1 cellular context compared by ENCODE assay signal in the genomic region with DNA sequence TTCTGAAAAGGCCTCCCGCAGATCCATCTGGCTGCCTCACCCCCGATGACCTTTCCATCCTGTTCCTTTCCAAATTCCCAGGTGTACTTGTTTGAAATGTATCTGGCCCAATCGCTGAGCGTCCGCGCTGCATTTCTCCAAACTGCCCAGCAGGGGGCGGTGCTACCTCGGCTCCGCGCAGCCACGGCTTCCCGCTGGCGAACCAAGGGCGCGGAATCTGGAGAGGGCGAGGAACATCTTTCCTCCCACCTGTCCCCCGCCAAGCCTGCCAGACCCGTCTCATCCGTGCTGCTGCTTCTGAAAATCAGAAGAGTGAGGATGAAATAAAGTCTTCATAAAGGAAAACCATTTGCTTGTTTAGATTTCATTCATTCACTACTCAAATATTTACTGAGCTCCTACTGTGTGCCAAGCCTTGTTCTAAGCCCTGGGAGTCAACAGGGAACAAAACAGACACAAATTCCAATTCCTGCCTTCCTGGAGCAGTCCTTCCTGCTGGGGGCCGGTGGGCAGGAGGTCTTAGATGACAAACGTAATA.
TF ChIP-seq lines count a peak whose summit lies in the region.

No MANE protein-coding gene starts in this region.

TF ChIP-seq in H1, 55 proteins besides CTCF, POLR2A, EP300 and RAD21:
- TF ChIP-seq KDM4A (IDR thresholded peaks at IDR 0.05; ENCODE audit: low read depth, low read length, severe bottlenecking) (peak; percentile 5), BACH1 (IDR thresholded peaks at IDR 0.05; ENCODE audit: low read length) (no peak), CBX5 (IDR thresholded peaks at IDR 0.05; ENCODE audit: low read depth, low read length) (no peak), TAF1 (IDR thresholded peaks at IDR 0.05; ENCODE audit: low read depth, low read length) (no peak; the same call in 1 of the 2 replicates), CTBP2 (IDR thresholded peaks at IDR 0.05; ENCODE audit: borderline replicate concordance, insufficient read depth, insufficient read length, low read length) (peak; percentile 68), ASH2L (IDR thresholded peaks at IDR 0.05; ENCODE audit: low read length) (peak; percentile 63), CREB1 (IDR thresholded peaks at IDR 0.05) (peak; percentile 57; the same call in 1 of the 2 replicates), ATF2 (IDR thresholded peaks at IDR 0.05; ENCODE audit: low read length) (0 out of 2 replicates have a peak, but pooled peaks have one; percentile 27), NRF1 (IDR thresholded peaks at IDR 0.05; ENCODE audit: low read depth, low read length) (no peak), TEAD4 (IDR thresholded peaks at IDR 0.05; ENCODE audit: low read depth, low read length) (peak; percentile 75), BRCA1 (IDR thresholded peaks at IDR 0.05; ENCODE audit: low read depth, low read length) (no peak; the same call in 1 of the 2 replicates), KDM5A (IDR thresholded peaks at IDR 0.05; ENCODE audit: low read length) (no peak), NANOG (IDR thresholded peaks at IDR 0.05; ENCODE audit: insufficient read depth, low read depth, low read length, poor library complexity, severe bottlenecking) (peak; percentile 22), POLR2AphosphoS5 (IDR thresholded peaks at IDR 0.05; ENCODE audit: low read depth, low read length) (no peak), HDAC6 (IDR thresholded peaks at IDR 0.05; ENCODE audit: low read depth, low read length) (no peak), SP2 (IDR thresholded peaks at IDR 0.05; ENCODE audit: low read length) (no peak), SIN3A (conservative IDR thresholded peaks at IDR 0.05 in 1 of 2, IDR thresholded peaks at IDR 0.05 in 1 of 2; ENCODE audit: low read depth in 1 of 2, low read length in 2 of 2) (no peak), TBP (IDR thresholded peaks at IDR 0.05; ENCODE audit: low read depth, low read length) (no peak), TCF12 (IDR thresholded peaks at IDR 0.05; ENCODE audit: low read depth, low read length) (peak; percentile 74; the same call in 1 of the 2 replicates), RXRA (IDR thresholded peaks at IDR 0.05; ENCODE audit: insufficient read depth, low read depth, low read length) (peak; percentile 86; the same call in 1 of the 2 replicates), FOSL1 (IDR thresholded peaks at IDR 0.05; ENCODE audit: insufficient read depth, low read depth, low read length) (no peak), GTF2F1 (IDR thresholded peaks at IDR 0.05; ENCODE audit: borderline replicate concordance, low read depth, low read length) (no peak), RNF2 (IDR thresholded peaks at IDR 0.05; ENCODE audit: borderline replicate concordance, low read depth, low read length, missing control alignments, poor library complexity, severe bottlenecking) (no peak), KDM1A (IDR thresholded peaks at IDR 0.05; ENCODE audit: borderline replicate concordance, low read length) (peak; percentile 58; the same call in 1 of the 2 replicates), GABPA (IDR thresholded peaks at IDR 0.05; ENCODE audit: borderline replicate concordance, insufficient read depth, low read length) (no peak), JUND (IDR thresholded peaks at IDR 0.05; ENCODE audit: low read length) (peak; percentile 60), CHD2 (IDR thresholded peaks at IDR 0.05; ENCODE audit: low read length) (no peak), SP4 (IDR thresholded peaks at IDR 0.05; ENCODE audit: low read length) (no peak; the same call in 1 of the 2 replicates), SRF (IDR thresholded peaks at IDR 0.05; ENCODE audit: low read depth, low read length) (no peak), ATF3 (IDR thresholded peaks at IDR 0.05; ENCODE audit: insufficient read depth, low read depth, low read length) (no peak), PHF8 (conservative IDR thresholded peaks at IDR 0.05; ENCODE audit: low read depth, low read length) (no peak), RBBP5 (IDR thresholded peaks at IDR 0.05; ENCODE audit: borderline replicate concordance, low read depth, low read length) (no peak), SIX5 (IDR thresholded peaks at IDR 0.05; ENCODE audit: low read depth, low read length) (no peak), CHD1 (IDR thresholded peaks at IDR 0.05; ENCODE audit: low read depth, low read length) (no peak; the same call in 1 of the 2 replicates), EGR1 (IDR thresholded peaks at IDR 0.05; ENCODE audit: borderline replicate concordance, low read depth, low read length) (no peak), TAF7 (optimal IDR thresholded peaks at IDR 0.05; ENCODE audit: borderline replicate concordance, low read depth, low read length) (no peak), RFX5 (IDR thresholded peaks at IDR 0.05; ENCODE audit: borderline replicate concordance, low read depth, low read length) (no peak), HDAC2 (IDR thresholded peaks at IDR 0.05; ENCODE audit: borderline replicate concordance in 1 of 2, low read depth in 2 of 2, low read length in 2 of 2) (no peak), ZNF274 (IDR thresholded peaks at IDR 0.05; ENCODE audit: borderline replicate concordance, extremely low read depth, low read length) (no peak), SP1 (IDR thresholded peaks at IDR 0.05; ENCODE audit: low read depth, low read length) (0 out of 2 replicates have a peak, but pooled peaks have one; percentile 53), YY1 (IDR thresholded peaks at IDR 0.05; ENCODE audit: low read depth, low read length) (no peak; the same call in 1 of the 2 replicates), POU5F1 (IDR thresholded peaks at IDR 0.05; ENCODE audit: low read depth, low read length) (no peak)
- TF ChIP-seq, protein P1, sequence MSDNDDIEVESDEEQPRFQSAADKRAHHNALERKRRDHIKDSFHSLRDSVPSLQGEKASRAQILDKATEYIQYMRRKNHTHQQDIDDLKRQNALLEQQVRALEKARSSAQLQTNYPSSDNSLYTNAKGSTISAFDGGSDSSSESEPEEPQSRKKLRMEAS (IDR thresholded peaks at IDR 0.05): peak; percentile 45; the same call in 1 of the 2 replicates
- TF ChIP-seq, protein P2, sequence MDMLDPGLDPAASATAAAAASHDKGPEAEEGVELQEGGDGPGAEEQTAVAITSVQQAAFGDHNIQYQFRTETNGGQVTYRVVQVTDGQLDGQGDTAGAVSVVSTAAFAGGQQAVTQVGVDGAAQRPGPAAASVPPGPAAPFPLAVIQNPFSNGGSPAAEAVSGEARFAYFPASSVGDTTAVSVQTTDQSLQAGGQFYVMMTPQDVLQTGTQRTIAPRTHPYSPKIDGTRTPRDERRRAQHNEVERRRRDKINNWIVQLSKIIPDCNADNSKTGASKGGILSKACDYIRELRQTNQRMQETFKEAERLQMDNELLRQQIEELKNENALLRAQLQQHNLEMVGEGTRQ (IDR thresholded peaks at IDR 0.05; ENCODE audit: low read length): no peak
